ENCODE assay signal across 21 cellular contexts in the genomic region with DNA sequence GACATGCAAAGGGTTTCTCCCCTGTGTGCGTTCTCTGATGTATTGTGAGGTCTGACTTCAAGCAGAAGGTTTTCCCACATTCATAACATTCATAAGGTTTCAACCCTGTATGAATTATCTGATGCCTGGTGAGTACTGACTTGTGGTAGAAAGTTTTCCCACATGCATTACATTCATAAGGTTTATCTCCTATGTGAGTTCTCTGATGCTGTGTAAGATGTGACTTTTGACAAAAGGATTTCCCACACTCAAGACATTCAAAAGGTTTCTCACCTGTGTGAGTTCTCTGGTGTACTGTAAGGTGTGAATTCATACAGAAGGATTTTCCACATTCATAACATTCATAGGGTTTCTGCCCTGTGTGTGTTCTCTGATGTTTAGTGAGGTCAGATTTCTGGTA. TPM values are rescaled to one million over a fixed set of nuclear protein-coding genes. Genes with fewer than 3 reads are reported as not detected.
DNase-seq lines count a peak whose midpoint lies in the region; ATAC-seq, FAIRE-seq and TF ChIP-seq lines count a peak whose summit lies in the region.
"Had no signal": no experiment of that assay in that cellular context is flagged by ENCODE, and none has a peak within 500 bp of the region (broad histone marks: within the 10 kb centered on the region; RNA-seq: fewer than 3 reads in every experiment).

No MANE protein-coding gene starts in this region.

- no peak for TF ChIP-seq RAD21 in HCT116 (IDR thresholded peaks at IDR 0.05; ENCODE audit: low read depth)

- H3K4me1 Mint-ChIP-seq in astrocyte (ENCODE audit: low read depth, unreplicated experiment) (no peaks in the 10 kb centered on the region), natural killer cell (no peaks in the 10 kb centered on the region)
- H3K4me1 Mint-ChIP-seq in activated naive CD4-positive, alpha-beta T cell treated with anti-CD3 and anti-CD28 coated beads for 36 hours (ENCODE audit: low read depth), result no peaks in the 10 kb centered on the region
- H3K4me1 Mint-ChIP-seq: CD8-positive, alpha-beta memory T cell; T-cell had no signal

- H3K9ac ChIP-seq in BLaER1 (no peak overlapping the region), HCT116 (ENCODE audit: low read length) (no peak overlapping the region), astrocyte (ENCODE audit: low read length) (no peak overlapping the region), endothelial cell of umbilical vein (replicated peaks; ENCODE audit: extremely low read depth, insufficient read depth, low read length) (no peak overlapping the region)

- H3K4me3 ChIP-seq in BLaER1 (peak overlapping the region; percentile 23), HCT116 (replicated peaks in 1 of 2; ENCODE audit: low read depth in 1 of 2, low read length in 2 of 2) (no peak overlapping the region), astrocyte (ENCODE audit: insufficient read depth, low read depth, low read length) (no peak overlapping the region), endothelial cell of umbilical vein (replicated peaks in 1 of 3; ENCODE audit: insufficient read depth in 1 of 3, low read depth in 1 of 3, low read length in 3 of 3) (no peak overlapping the region)
- H3K4me3 ChIP-seq: A549 had no signal

- H3K9me2 ChIP-seq in HCT116 (ENCODE audit: insufficient read depth), result no peaks in the 10 kb centered on the region

- ATAC-seq in HCT116 (no peak), natural killer cell (no peak)
- ATAC-seq: A549, SK-N-SH treated with all-trans-retinoic acid at 6 μM for 48 hours, T-cell had no signal

- H3K27ac ChIP-seq in BLaER1, result no peak overlapping the region
- no peak overlapping the region for H3K27ac ChIP-seq in HCT116 (ENCODE audit: low read depth, low read length)
- H3K27ac ChIP-seq in astrocyte (ENCODE audit: low read depth, low read length), result no peak overlapping the region
- no peak overlapping the region for H3K27ac ChIP-seq in endothelial cell of umbilical vein (ENCODE audit: insufficient read depth, low read depth, low read length)
- H3K27ac ChIP-seq: A549 had no signal

- H4K20me1 ChIP-seq in BLaER1, result no peaks in the 10 kb centered on the region
- no peaks in the 10 kb centered on the region for H4K20me1 ChIP-seq in HCT116 (ENCODE audit: insufficient read depth)
- H4K20me1 ChIP-seq in astrocyte (ENCODE audit: insufficient read depth, low read length), result no peaks in the 10 kb centered on the region
- H4K20me1 ChIP-seq in endothelial cell of umbilical vein (replicated peaks; ENCODE audit: control insufficient read depth, extremely low read depth, insufficient read depth, low read length), result no peaks in the 10 kb centered on the region

- no peak for FAIRE-seq in astrocyte (lab: Jason Lieb, UNC)
- no peak for FAIRE-seq in endothelial cell of umbilical vein (lab: Jason Lieb, UNC)
- FAIRE-seq: A549 had no signal

- H3K4me1 ChIP-seq in BLaER1 (no peaks in the 10 kb centered on the region), HCT116 (ENCODE audit: control insufficient read depth in 1 of 2, insufficient read depth in 2 of 2, low read length in 2 of 2) (no peaks in the 10 kb centered on the region), astrocyte (ENCODE audit: insufficient read depth, low read length) (no peaks in the 10 kb centered on the region), endothelial cell of umbilical vein (ENCODE audit: control insufficient read depth, extremely low read depth, insufficient read depth, low read length) (no peaks in the 10 kb centered on the region)
- H3K4me1 ChIP-seq: A549 had no signal

- CTCF ChIA-PET in HCT116 (lab: Charles Lee), result no interaction called here
- CTCF ChIA-PET in endothelial cell of umbilical vein (lab: Charles Lee), result no interaction called here
- CTCF ChIA-PET in activated naive CD4-positive, alpha-beta T cell treated with anti-CD3 and anti-CD28 coated beads for 36 hours (lab: Charles Lee), result no interaction called here

- no peak overlapping the region for H3K4me3 Mint-ChIP-seq in astrocyte (ENCODE audit: unreplicated experiment)
- H3K4me3 Mint-ChIP-seq in activated naive CD4-positive, alpha-beta T cell treated with anti-CD3 and anti-CD28 coated beads for 36 hours, result no peak overlapping the region
- no peak overlapping the region for H3K4me3 Mint-ChIP-seq in natural killer cell

- BruUV-seq in HCT116 (replicated peaks; lab: Mats Ljungman, UMichigan), result no TSS peak
- no TSS peak for BruUV-seq in endothelial cell of umbilical vein (replicated peaks; lab: Mats Ljungman, UMichigan)

- H2AFZ ChIP-seq in HCT116 (ENCODE audit: low read depth, low read length, poor library complexity, severe bottlenecking) (no peak overlapping the region), astrocyte (ENCODE audit: low read depth, low read length) (no peak overlapping the region), endothelial cell of umbilical vein (ENCODE audit: low read depth, low read length) (no peak overlapping the region)

- TF ChIP-seq CTCF in HCT116 (IDR thresholded peaks at IDR 0.05 in 2 of 3, conservative IDR thresholded peaks at IDR 0.05 in 1 of 3; ENCODE audit: borderline replicate concordance in 1 of 3, insufficient read depth in 1 of 3, low read depth in 2 of 3, low read length in 2 of 3) (no peak), astrocyte (IDR thresholded peaks at IDR 0.05; ENCODE audit: insufficient read depth, low read depth, low read length) (no peak), endothelial cell of umbilical vein (IDR thresholded peaks at IDR 0.05; ENCODE audit: extremely low read depth in 1 of 2, insufficient read depth in 1 of 2, low read depth in 1 of 2, low read length in 2 of 2) (no peak), natural killer cell (IDR thresholded peaks at IDR 0.05) (no peak)

- dilution Hi-C loops in endothelial cell of umbilical vein (cut with MboI; ENCODE audit: extremely low pct_ligation_motif_present, low sequenced_read_pairs), result no loop called here

- H3K27me3 ChIP-seq in BLaER1, result no peaks in the 10 kb centered on the region
- H3K27me3 ChIP-seq in HCT116 (ENCODE audit: insufficient read depth, low read length), result no peaks in the 10 kb centered on the region
- no peaks in the 10 kb centered on the region for H3K27me3 ChIP-seq in astrocyte (ENCODE audit: insufficient read depth, low read length)
- H3K27me3 ChIP-seq in endothelial cell of umbilical vein (ENCODE audit: control insufficient read depth in 2 of 2, insufficient read depth in 2 of 2, low read length in 2 of 2), result no peaks in the 10 kb centered on the region

- H3K27ac Mint-ChIP-seq in astrocyte (ENCODE audit: unreplicated experiment) (no peak overlapping the region), natural killer cell (no peak overlapping the region)
- no peak overlapping the region for H3K27ac Mint-ChIP-seq in activated naive CD4-positive, alpha-beta T cell treated with anti-CD3 and anti-CD28 coated beads for 36 hours
- H3K27ac Mint-ChIP-seq: CD8-positive, alpha-beta memory T cell; T-cell had no signal

- H3K9me3 ChIP-seq in BLaER1, result peaks cover 62% of the 10 kb centered on the region
- H3K9me3 ChIP-seq in HCT116 (ENCODE audit: control insufficient read depth in 1 of 2, insufficient read depth in 1 of 2, low read depth in 1 of 2, low read length in 2 of 2), result peaks cover 16 to 33% of the 10 kb centered on the region in 2 experiments; a peak in 3 of 4 replicates
- H3K9me3 ChIP-seq in astrocyte (ENCODE audit: insufficient read depth, low read depth, low read length), result peaks cover 41% of the 10 kb centered on the region
- peaks cover 17% of the 10 kb centered on the region for H3K9me3 ChIP-seq in endothelial cell of umbilical vein (replicated peaks; ENCODE audit: control insufficient read depth, insufficient read depth, low read length)

- H3K79me2 ChIP-seq in HCT116 (ENCODE audit: insufficient read depth, low read length), result no peaks in the 10 kb centered on the region
- no peaks in the 10 kb centered on the region for H3K79me2 ChIP-seq in astrocyte (ENCODE audit: insufficient read depth, low read length)
- no peaks in the 10 kb centered on the region for H3K79me2 ChIP-seq in endothelial cell of umbilical vein (ENCODE audit: control insufficient read depth, insufficient read depth, low read length)

- TF ChIP-seq POLR2A in HCT116 (IDR thresholded peaks at IDR 0.05; ENCODE audit: borderline replicate concordance, extremely low read depth, insufficient read depth, insufficient read length) (no peak), endothelial cell of umbilical vein (IDR thresholded peaks at IDR 0.05; ENCODE audit: low read depth, low read length) (no peak)

- DNase-seq in HCT116 (ENCODE audit: low read depth, low spot score), result no peak
- peak; percentile 10 for DNase-seq in astrocyte (ENCODE audit: low read depth)
- peak; percentile 1 for DNase-seq in endothelial cell of umbilical vein (ENCODE audit: low read depth, low spot score)
- no peak for DNase-seq in stimulated activated CD4-positive, alpha-beta T cell treated with anti-CD3 and anti-CD28 coated beads, Interleukin-2, amount 100 ng/mL, for 24 hours
- no peak for DNase-seq in activated naive CD4-positive, alpha-beta T cell treated with anti-CD3 and anti-CD28 coated beads for 36 hours
- DNase-seq in stimulated activated CD4-positive, alpha-beta T cell treated with anti-CD3 and anti-CD28 coated beads, Interleukin-1b, Interleukin-23, amount 100 ng/mL, for 48 hours, result no peak
- DNase-seq in natural killer cell, result no peak
- DNase-seq: C1 segment of cervical spinal cord; CD8-positive, alpha-beta memory T cell; GDM1; HCEC 1CT; NCI-H1417 treated with DMSO at 0.1 percent for 48 hours; NCI-H2029; NCI-H345; NCI-H524 treated with DMSO at 0.1 percent for 48 hours; RPMI8226; SIG-M5; T-cell had no signal

- H3K36me3 ChIP-seq in BLaER1 (peaks cover 70% of the 10 kb centered on the region), HCT116 (ENCODE audit: control insufficient read depth in 1 of 2, insufficient read depth in 2 of 2, low read length in 2 of 2) (peaks cover 0 to 36% of the 10 kb centered on the region in 2 experiments), astrocyte (ENCODE audit: insufficient read depth, low read length) (peaks cover 20% of the 10 kb centered on the region), endothelial cell of umbilical vein (ENCODE audit: control insufficient read depth in 2 of 2, extremely low read depth in 1 of 2, insufficient read depth in 2 of 2, low read length in 2 of 2) (peaks cover 5 to 8% of the 10 kb centered on the region in 2 experiments)

- H3K9me3 Mint-ChIP-seq in astrocyte (ENCODE audit: unreplicated experiment) (peaks cover 44% of the 10 kb centered on the region), natural killer cell (peaks cover 22 to 32% of the 10 kb centered on the region in 2 donors)
- H3K9me3 Mint-ChIP-seq in activated naive CD4-positive, alpha-beta T cell treated with anti-CD3 and anti-CD28 coated beads for 36 hours, result peaks cover 75% of the 10 kb centered on the region

- no peak overlapping the region for H3K4me2 ChIP-seq in BLaER1
- no peak overlapping the region for H3K4me2 ChIP-seq in HCT116 (ENCODE audit: low read length)
- H3K4me2 ChIP-seq in astrocyte (ENCODE audit: low read length), result no peak overlapping the region
- H3K4me2 ChIP-seq in endothelial cell of umbilical vein (ENCODE audit: insufficient read depth, low read length), result no peak overlapping the region
- H3K4me2 ChIP-seq: A549 had no signal

- RAD21 ChIA-PET in HCT116 (lab: Charles Lee; ENCODE audit: low non-redundant PET in 1 of 2, low total read pairs in 2 of 2, uncharacterized antibody in 2 of 2, unreplicated experiment in 2 of 2), result no interaction called here

- no peaks in the 10 kb centered on the region for H3K27me3 Mint-ChIP-seq in astrocyte (ENCODE audit: low read depth, unreplicated experiment)
- H3K27me3 Mint-ChIP-seq in activated naive CD4-positive, alpha-beta T cell treated with anti-CD3 and anti-CD28 coated beads for 36 hours (ENCODE audit: low read depth), result no peaks in the 10 kb centered on the region
- H3K27me3 Mint-ChIP-seq in natural killer cell (ENCODE audit: low read depth in 2 of 2), result no peaks in the 10 kb centered on the region
- H3K27me3 Mint-ChIP-seq: CD8-positive, alpha-beta memory T cell; T-cell had no signal

- peaks cover 59% of the 10 kb centered on the region for H3K36me3 Mint-ChIP-seq in astrocyte (ENCODE audit: low read depth, unreplicated experiment)
- peaks cover 83% of the 10 kb centered on the region for H3K36me3 Mint-ChIP-seq in activated naive CD4-positive, alpha-beta T cell treated with anti-CD3 and anti-CD28 coated beads for 36 hours (ENCODE audit: low read depth)
- peaks cover 61% of the 10 kb centered on the region for H3K36me3 Mint-ChIP-seq in natural killer cell

- POLR2A ChIA-PET in HCT116 (lab: Charles Lee) (no interaction called here), endothelial cell of umbilical vein (lab: Charles Lee) (no interaction called here)

- intact Hi-C loops in HCT116 (cut with micrococcal nuclease), result no loop called here
- intact Hi-C loops in endothelial cell of umbilical vein (cut with micrococcal nuclease), result no loop called here
- intact Hi-C loops in activated naive CD4-positive, alpha-beta T cell treated with anti-CD3 and anti-CD28 coated beads for 36 hours (cut with micrococcal nuclease), result loop anchor here (10.0 kb wide), 1 partner anchor 78 kb away; no protein-coding TSS in a partner anchor
- intact Hi-C loops in natural killer cell (cut with micrococcal nuclease), result no loop called here

- no peaks in the 10 kb centered on the region for H3K9me1 ChIP-seq in endothelial cell of umbilical vein (replicated peaks; ENCODE audit: control insufficient read depth, extremely low read depth, insufficient read depth, low read length)

RNA-seq across cellular contexts. Expression of a gene that starts 45.1 kb away (rescaled TPM):
- 21.1 TPM for total RNA-seq in HCT116 (2021; ENCODE audit: unreplicated experiment)
- 9.8 and 12.2 TPM in 2 replicates for polyA plus RNA-seq in HCT116 (2012)
- 6.7 and 10.1 TPM in 2 replicates for total RNA-seq in astrocyte
- 15.1 and 15.3 TPM in 2 replicates for total RNA-seq in endothelial cell of umbilical vein
- 3.1 and 14.0 TPM in 2 replicates for polyA plus RNA-seq in endothelial cell of umbilical vein
- polyA plus RNA-seq in endothelial cell of umbilical vein (2011; cell fraction: cytosol; rRNA removed), result 4.9 and 5.7 TPM in 2 replicates
- 16.6 and 22.8 TPM in 2 replicates for polyA plus RNA-seq in endothelial cell of umbilical vein (2011; cell fraction: nucleus; rRNA removed)
- polyA plus RNA-seq in endothelial cell of umbilical vein (2012), result 6.9 and 9.7 TPM in 2 replicates
- polyA minus RNA-seq in endothelial cell of umbilical vein, result 19.8 and 20.2 TPM in 2 replicates
- 9.0 TPM for polyA minus RNA-seq in endothelial cell of umbilical vein (2011; cell fraction: cytosol; rRNA and poly(A)+ RNA removed)
- polyA minus RNA-seq in endothelial cell of umbilical vein (2011; cell fraction: nucleus; rRNA and poly(A)+ RNA removed), result 13.2 and 48.2 TPM in 2 replicates
- total RNA-seq in activated naive CD4-positive, alpha-beta T cell treated with anti-CD3 and anti-CD28 coated beads for 36 hours, result 10 to 100 TPM; 10.4 to 14.8 TPM
- total RNA-seq in natural killer cell, result 10 to 100 TPM; 14.8 to 25.6 (median 17.8) TPM

Comparison
In these comparisons a context has a peak if more than half of its experiments do, and no peak if none do; other contexts are left out.
1. DNase-seq: peak in astrocyte (single experiment) and endothelial cell of umbilical vein (single experiment); none in HCT116 (single experiment), stimulated activated CD4-positive, alpha-beta T cell treated with anti-CD3 and anti-CD28 coated beads, Interleukin-2, amount 100 ng/mL, for 24 hours (0 of 2), activated naive CD4-positive, alpha-beta T cell treated with anti-CD3 and anti-CD28 coated beads for 36 hours (single experiment), stimulated activated CD4-positive, alpha-beta T cell treated with anti-CD3 and anti-CD28 coated beads, Interleukin-1b, Interleukin-23, amount 100 ng/mL, for 48 hours (single experiment) and natural killer cell (single experiment).